Comparison of ENCODE assay signal across 8 cellular contexts in genomic region chrX:107672955-107673378, GRCh38. TPM values are rescaled to one million over a fixed set of nuclear protein-coding genes. Genes with fewer than 3 reads are reported as not detected.
A peak's percentile ranks its signal among the peaks of the same experiment; 100 is the strongest.
DNase-seq lines count a peak whose midpoint lies in the region; ATAC-seq, FAIRE-seq and TF ChIP-seq lines count a peak whose summit lies in the region.

No MANE protein-coding gene starts in this region.

- peak; percentile 46 for TF ChIP-seq CTCF in WI38 (IDR thresholded peaks at IDR 0.05; ENCODE audit: low read depth, low read length)
- TF ChIP-seq CTCF in bronchial epithelial cell (IDR thresholded peaks at IDR 0.05; ENCODE audit: insufficient read depth, low read length, severe bottlenecking) = peak; percentile 84

- ATAC-seq in GM21723 (IDR thresholded peaks at IDR 0.05; ENCODE audit: unreplicated experiment) (peak; percentile 23), HG03571 (IDR thresholded peaks at IDR 0.05; ENCODE audit: unreplicated experiment) (no peak)

- FAIRE-seq in bronchial epithelial cell (lab: Jason Lieb, UNC) = no peak

- H3K4me3 ChIP-seq in WI38 (ENCODE audit: low read depth, low read length) (no peak overlapping the region), bronchial epithelial cell (ENCODE audit: low read depth, low read length) (no peak overlapping the region)

- H3K27me3 ChIP-seq in bronchial epithelial cell (ENCODE audit: control insufficient read depth, insufficient read depth, low read length) = no peaks in the 10 kb centered on the region

- DNase-seq in COLO668 (lab: John Stamatoyannopoulos, UW; ENCODE audit: unreplicated experiment) (peak; percentile 58), NCI-H2081 treated with DMSO at 0.1 percent for 48 hours (lab: John Stamatoyannopoulos, UW) (peak; percentile 24), bronchial epithelial cell (ENCODE audit: low read depth) (peak; percentile 65), kidney tubule cell (ENCODE audit: low spot score) (peak; percentile 79)
- DNase-seq in stimulated activated CD4-positive, alpha-beta T cell treated with anti-CD3 and anti-CD28 coated beads, Interleukin-4, amount 100 ng/mL, for 24 hours = peak; percentile 74

- no peaks in the 10 kb centered on the region for H3K36me3 ChIP-seq in bronchial epithelial cell (ENCODE audit: control insufficient read depth, insufficient read depth, low read length)

RNA-seq across cellular contexts. Expression of gene PRPS1, which starts 44.7 kb away (rescaled TPM):
- 11.8 and 15.0 TPM in 2 replicates for total RNA-seq in bronchial epithelial cell

Comparison
In these comparisons a context has a peak if more than half of its experiments do, and no peak if none do; other contexts are left out.
1. DNase-seq: peak in every context shown above with its lines; median percentile 79 in kidney tubule cell; 74 in stimulated activated CD4-positive, alpha-beta T cell treated with anti-CD3 and anti-CD28 coated beads, Interleukin-4, amount 100 ng/mL, for 24 hours; 65 in bronchial epithelial cell; 58 in COLO668; 24 in NCI-H2081 treated with DMSO at 0.1 percent for 48 hours.